ENCODE assay signal across 8 cellular contexts in genomic region chr11:68798221-68798813, GRCh38. TPM values are rescaled to one million over a fixed set of nuclear protein-coding genes. Genes with fewer than 3 reads are reported as not detected.
DNase-seq lines count a peak whose midpoint lies in the region; ATAC-seq, FAIRE-seq and TF ChIP-seq lines count a peak whose summit lies in the region.

No MANE protein-coding gene starts in this region.

- H3K36me3 ChIP-seq in endothelial cell of umbilical vein (ENCODE audit: control insufficient read depth in 2 of 2, extremely low read depth in 1 of 2, insufficient read depth in 2 of 2, low read length in 2 of 2): peaks cover 0 to 34% of the 10 kb centered on the region in 2 experiments
- H3K36me3 ChIP-seq in parathyroid adenoma (ENCODE audit: control insufficient read depth, insufficient read depth, low read length): no peaks in the 10 kb centered on the region

- BruUV-seq in endothelial cell of umbilical vein (replicated peaks; lab: Mats Ljungman, UMichigan): no TSS peak

- intact Hi-C loops in endothelial cell of umbilical vein (cut with micrococcal nuclease): loop anchor here (2.0 kb wide), 1 partner anchor 166 kb away; no protein-coding TSS in a partner anchor

- H3K79me2 ChIP-seq in endothelial cell of umbilical vein (ENCODE audit: control insufficient read depth, insufficient read depth, low read length) (no peaks in the 10 kb centered on the region), parathyroid adenoma (peaks cover 2% of the 10 kb centered on the region)

- H3K27ac Mint-ChIP-seq in stimulated activated naive B cell treated with anti-CD40 and anti-IgM and Interleukin-4, amounts not matched to agents 10 μg/mL and 1 μg/mL and 100 μg/mL, for 72 hours: no peak overlapping the region

- dilution Hi-C loops in endothelial cell of umbilical vein (cut with MboI; ENCODE audit: extremely low pct_ligation_motif_present, low sequenced_read_pairs): no loop called here

- H3K4me3 ChIP-seq in endothelial cell of umbilical vein (replicated peaks in 1 of 3; ENCODE audit: insufficient read depth in 1 of 3, low read depth in 1 of 3, low read length in 3 of 3) (no peak overlapping the region), parathyroid adenoma (ENCODE audit: low read depth, low read length) (no peak overlapping the region)

- H3K27me3 Mint-ChIP-seq in stimulated activated naive B cell treated with anti-CD40 and anti-IgM and Interleukin-4, amounts not matched to agents 10 μg/mL and 1 μg/mL and 100 μg/mL, for 72 hours: no peaks in the 10 kb centered on the region

- peak; percentile 42 for DNase-seq in AG08396 (ENCODE audit: low spot score)
- peak; percentile 73 for DNase-seq in HEK293T (ENCODE audit: extremely low spot score)
- DNase-seq in activated CD4-positive, alpha-beta T cell treated with anti-CD3 and anti-CD28 coated beads for 48 hours: peak; percentile 63
- peak; percentile 10 for DNase-seq in endothelial cell of umbilical vein (ENCODE audit: low read depth, low spot score)
- DNase-seq in stimulated activated naive B cell treated with anti-CD40 and anti-IgM and Interleukin-4, amounts not matched to agents 10 μg/mL and 1 μg/mL and 100 μg/mL, for 72 hours: no peak

- H3K9me3 Mint-ChIP-seq in stimulated activated naive B cell treated with anti-CD40 and anti-IgM and Interleukin-4, amounts not matched to agents 10 μg/mL and 1 μg/mL and 100 μg/mL, for 72 hours: no peaks in the 10 kb centered on the region

- H3K36me3 Mint-ChIP-seq in stimulated activated naive B cell treated with anti-CD40 and anti-IgM and Interleukin-4, amounts not matched to agents 10 μg/mL and 1 μg/mL and 100 μg/mL, for 72 hours: peaks cover 20 to 48% of the 10 kb centered on the region in 2 donors

- H2AFZ ChIP-seq in endothelial cell of umbilical vein (ENCODE audit: low read depth, low read length): no peak overlapping the region
- no peak overlapping the region for H2AFZ ChIP-seq in parathyroid adenoma

- no peaks in the 10 kb centered on the region for H4K20me1 ChIP-seq in endothelial cell of umbilical vein (replicated peaks; ENCODE audit: control insufficient read depth, extremely low read depth, insufficient read depth, low read length)

- POLR2A ChIA-PET in HEK293T (lab: Yijun Ruan, JAX): no interaction called here
- POLR2A ChIA-PET in endothelial cell of umbilical vein (lab: Charles Lee): interaction anchor here (0.6 kb wide), 1 partner anchor 10 kb away, joined by 3 read pairs; no protein-coding TSS in a partner anchor

- H3K4me3 Mint-ChIP-seq in stimulated activated naive B cell treated with anti-CD40 and anti-IgM and Interleukin-4, amounts not matched to agents 10 μg/mL and 1 μg/mL and 100 μg/mL, for 72 hours: no peak overlapping the region

- H3K4me2 ChIP-seq in endothelial cell of umbilical vein (ENCODE audit: insufficient read depth, low read length) (no peak overlapping the region), parathyroid adenoma (ENCODE audit: low read length) (no peak overlapping the region)

- no peak for FAIRE-seq in endothelial cell of umbilical vein (lab: Jason Lieb, UNC)

- CTCF ChIA-PET in HEK293T (lab: Yijun Ruan, JAX) (interaction anchor here (0.7 to 1.5 kb wide), 6 partner anchors 10 to 213 kb away, joined by 3 to 7 read pairs (median 5); no protein-coding TSS in a partner anchor), endothelial cell of umbilical vein (lab: Charles Lee) (interaction anchor here (0.6 to 4.0 kb wide), 28 partner anchors 9 to 338 kb away, joined by 3 to 45 read pairs (median 4); partner anchors contain the start of genes CPT1A and PPP6R3)

- no peaks in the 10 kb centered on the region for H3K9me1 ChIP-seq in endothelial cell of umbilical vein (replicated peaks; ENCODE audit: control insufficient read depth, extremely low read depth, insufficient read depth, low read length)

- no peak overlapping the region for H3K9ac ChIP-seq in endothelial cell of umbilical vein (replicated peaks; ENCODE audit: extremely low read depth, insufficient read depth, low read length)
- no peak overlapping the region for H3K9ac ChIP-seq in parathyroid adenoma

- TF ChIP-seq POLR2A in endothelial cell of umbilical vein (IDR thresholded peaks at IDR 0.05; ENCODE audit: low read depth, low read length): no peak

- no peaks in the 10 kb centered on the region for H3K4me1 ChIP-seq in endothelial cell of umbilical vein (ENCODE audit: control insufficient read depth, extremely low read depth, insufficient read depth, low read length)
- no peaks in the 10 kb centered on the region for H3K4me1 ChIP-seq in parathyroid adenoma

- H3K27me3 ChIP-seq in endothelial cell of umbilical vein (ENCODE audit: control insufficient read depth in 2 of 2, insufficient read depth in 2 of 2, low read length in 2 of 2) (no peaks in the 10 kb centered on the region), parathyroid adenoma (ENCODE audit: control insufficient read depth, insufficient read depth, low read length) (no peaks in the 10 kb centered on the region)

- no peak for ATAC-seq in GM21526 (IDR thresholded peaks at IDR 0.05; ENCODE audit: low FRiP score, unreplicated experiment)
- ATAC-seq in stimulated activated naive B cell treated with anti-CD40 and anti-IgM and Interleukin-4, amounts not matched to agents 10 μg/mL and 1 μg/mL and 100 μg/mL, for 72 hours (replicated peaks): no peak
- ATAC-seq in HG03045 (IDR thresholded peaks at IDR 0.05; ENCODE audit: unreplicated experiment): no peak

- no peaks in the 10 kb centered on the region for H3K4me1 Mint-ChIP-seq in stimulated activated naive B cell treated with anti-CD40 and anti-IgM and Interleukin-4, amounts not matched to agents 10 μg/mL and 1 μg/mL and 100 μg/mL, for 72 hours

- peak; percentile 72 for TF ChIP-seq CTCF in endothelial cell of umbilical vein (IDR thresholded peaks at IDR 0.05; ENCODE audit: extremely low read depth in 1 of 2, insufficient read depth in 1 of 2, low read depth in 1 of 2, low read length in 2 of 2)
- TF ChIP-seq CTCF in parathyroid adenoma (IDR thresholded peaks at IDR 0.05): peak; percentile 32

- H3K27ac ChIP-seq in endothelial cell of umbilical vein (ENCODE audit: insufficient read depth, low read depth, low read length): no peak overlapping the region
- no peak overlapping the region for H3K27ac ChIP-seq in parathyroid adenoma

- no peaks in the 10 kb centered on the region for H3K9me3 ChIP-seq in endothelial cell of umbilical vein (replicated peaks; ENCODE audit: control insufficient read depth, insufficient read depth, low read length)
- H3K9me3 ChIP-seq in parathyroid adenoma (ENCODE audit: control insufficient read depth, low read length): no peaks in the 10 kb centered on the region

TF ChIP-seq in HEK293T, 16 proteins besides CTCF, POLR2A, EP300 and RAD21:
- no peak for TF ChIP-seq ZNF384 (IDR thresholded peaks at IDR 0.05)

TF ChIP-seq in endothelial cell of umbilical vein, 7 proteins besides CTCF, POLR2A, EP300 and RAD21:
- TF ChIP-seq EZH2 (IDR thresholded peaks at IDR 0.05; ENCODE audit: borderline replicate concordance, low read depth, low read length, severe bottlenecking): no peak
- no peak for TF ChIP-seq FOS (IDR thresholded peaks at IDR 0.05; ENCODE audit: borderline replicate concordance, insufficient read depth, low read length)
- no peak for TF ChIP-seq JUN (IDR thresholded peaks at IDR 0.05; ENCODE audit: borderline replicate concordance, insufficient read depth, insufficient read length, low read depth)
- TF ChIP-seq MYC (IDR thresholded peaks at IDR 0.05; ENCODE audit: low read depth, low read length): no peak
- no peak for TF ChIP-seq GATA2 (IDR thresholded peaks at IDR 0.05; ENCODE audit: insufficient read depth, insufficient read length, low read depth, low read length)
- no peak for TF ChIP-seq POLR2AphosphoS5 (IDR thresholded peaks at IDR 0.05; ENCODE audit: insufficient read depth, low read depth, low read length)
TF ChIP-seq in endothelial cell of umbilical vein: peak in this region for 0.

RNA-seq across cellular contexts. Expression of gene CPT1A, which starts 43.4 kb away (rescaled TPM):
- total RNA-seq in endothelial cell of umbilical vein: 52.1 and 62.1 TPM in 2 replicates
- 20.1 and 26.3 TPM in 2 replicates for polyA plus RNA-seq in endothelial cell of umbilical vein
- polyA plus RNA-seq in endothelial cell of umbilical vein (2011; cell fraction: cytosol; rRNA removed): 24.0 and 26.2 TPM in 2 replicates
- polyA plus RNA-seq in endothelial cell of umbilical vein (2011; cell fraction: nucleus; rRNA removed): 49.1 and 56.2 TPM in 2 replicates
- 63.5 and 93.4 TPM in 2 replicates for polyA plus RNA-seq in endothelial cell of umbilical vein (2012)
- polyA minus RNA-seq in endothelial cell of umbilical vein: 70.4 and 92.0 TPM in 2 replicates
- 72.0 TPM for polyA minus RNA-seq in endothelial cell of umbilical vein (2011; cell fraction: cytosol; rRNA and poly(A)+ RNA removed)
- 37.5 and 41.8 TPM in 2 replicates for polyA minus RNA-seq in endothelial cell of umbilical vein (2011; cell fraction: nucleus; rRNA and poly(A)+ RNA removed)

RNA-seq across cellular contexts. Expression of gene TESMIN, which starts 47.0 kb away (rescaled TPM):
- total RNA-seq in endothelial cell of umbilical vein: 3.1 and 6.1 TPM in 2 replicates
- polyA plus RNA-seq in endothelial cell of umbilical vein: 1.7 and 1.8 TPM in 2 replicates
- polyA plus RNA-seq in endothelial cell of umbilical vein (2011; cell fraction: cytosol; rRNA removed): 2.0 and 2.4 TPM in 2 replicates
- polyA plus RNA-seq in endothelial cell of umbilical vein (2011; cell fraction: nucleus; rRNA removed): 3.5 and 4.8 TPM in 2 replicates
- 1.5 and 3.1 TPM in 2 replicates for polyA plus RNA-seq in endothelial cell of umbilical vein (2012)
- 1.1 and 1.2 TPM in 2 replicates for polyA minus RNA-seq in endothelial cell of umbilical vein
- 4.2 TPM for polyA minus RNA-seq in endothelial cell of umbilical vein (2011; cell fraction: cytosol; rRNA and poly(A)+ RNA removed)
- 1.2 and 1.6 TPM in 2 replicates for polyA minus RNA-seq in endothelial cell of umbilical vein (2011; cell fraction: nucleus; rRNA and poly(A)+ RNA removed)
